Comparison of ENCODE assay signal across 27 cellular contexts in the genomic region with DNA sequence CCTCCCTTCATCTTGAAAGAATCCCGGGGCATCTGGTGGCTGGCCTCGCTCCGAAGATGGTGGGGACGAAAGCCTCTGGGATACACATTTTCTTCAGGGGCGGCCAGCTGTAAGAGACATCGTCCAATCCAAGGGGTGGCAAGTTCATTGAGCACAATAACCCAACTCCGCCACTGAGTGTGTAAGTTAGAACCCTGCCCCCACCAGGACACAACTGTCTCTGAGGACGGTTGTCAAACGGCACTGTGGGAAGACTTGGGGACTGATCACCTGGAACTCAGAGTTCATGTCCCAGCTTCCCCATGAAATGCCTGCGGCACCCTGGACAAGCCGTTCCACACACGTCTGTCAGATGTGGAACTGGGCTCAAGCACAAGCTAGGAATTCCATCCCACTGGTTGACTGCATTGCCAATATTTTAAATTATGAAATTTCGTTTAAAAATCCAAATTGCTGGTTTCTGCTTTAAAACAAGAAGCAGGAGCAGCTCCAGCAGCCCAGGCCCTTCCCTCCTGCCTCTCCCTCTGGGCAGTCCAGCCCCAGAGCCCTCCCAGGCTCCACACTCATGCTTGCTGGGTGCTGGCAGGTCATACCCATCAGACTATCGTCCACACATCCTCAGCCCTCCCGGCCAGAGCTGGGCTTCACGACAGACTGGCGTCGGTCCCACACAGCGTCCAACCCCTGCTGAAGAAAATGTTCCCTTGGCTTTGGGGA.
DNase-seq lines count a peak whose midpoint lies in the region; ATAC-seq and TF ChIP-seq lines count a peak whose summit lies in the region.
"Had no signal": no experiment of that assay in that cellular context is flagged by ENCODE, and none has a peak within 500 bp of the region (broad histone marks: within the 10 kb centered on the region; RNA-seq: fewer than 3 reads in every experiment).

No MANE protein-coding gene starts in this region.

- intact Hi-C loops in heart left ventricle (cut with DNase I), result no loop called here
- intact Hi-C loops in natural killer cell (cut with micrococcal nuclease), result no loop called here

- peak overlapping the region; percentile 69 for H3K4me2 ChIP-seq in BLaER1

- peak in 1 of 5 donors; percentile 58 for DNase-seq in heart left ventricle
- no peak for DNase-seq in EL
- no peak for DNase-seq in natural killer cell
- no peak for DNase-seq in effector CD4-positive, alpha-beta T cell
- DNase-seq: activated CD4-positive, alpha-beta T cell treated with anti-CD3 and anti-CD28 coated beads for 36 hours; activated T-cell treated with anti-CD3 and anti-CD28 coated beads, Interleukin-2, amount 50 U/mL, for 72 hours; AML-193; COR-L47; DND-41; erythroblast; foreskin fibroblast; GM23248; HFFc6; Kasumi-1; naive thymus-derived CD4-positive, alpha-beta T cell; NCI-H1048; NCI-H187; NCI-H774 had no signal

- no peaks in the 10 kb centered on the region for H3K36me3 Mint-ChIP-seq in natural killer cell
- H3K36me3 Mint-ChIP-seq: activated naive CD4-positive, alpha-beta T cell treated with anti-CD3 and anti-CD28 coated beads, Interleukin-2, amount 50 U/mL, for 72 hours; naive thymus-derived CD4-positive, alpha-beta T cell; stimulated activated memory B cell treated with anti-CD40 and anti-IgM and Interleukin-4, amounts not matched to agents 10 μg/mL and 1 μg/mL and 100 μg/mL, for 72 hours had no signal

- TF ChIP-seq CTCF in heart left ventricle (IDR thresholded peaks at IDR 0.05), result no peak
- no peak for TF ChIP-seq CTCF in natural killer cell (IDR thresholded peaks at IDR 0.05)

- H3K9ac ChIP-seq in BLaER1, result no peak overlapping the region
- no peak overlapping the region for H3K9ac ChIP-seq in skeletal muscle tissue (ENCODE audit: low read depth in 1 of 3, low read length in 3 of 3)
- H3K9ac ChIP-seq: GM23248, parathyroid adenoma had no signal

- H3K4me1 Mint-ChIP-seq in natural killer cell, result no peaks in the 10 kb centered on the region
- H3K4me1 Mint-ChIP-seq: activated CD4-positive, alpha-beta T cell treated with anti-CD3 and anti-CD28 coated beads for 36 hours; naive thymus-derived CD4-positive, alpha-beta T cell; stimulated activated memory B cell treated with anti-CD40 and anti-IgM and Interleukin-4, amounts not matched to agents 10 μg/mL and 1 μg/mL and 100 μg/mL, for 72 hours had no signal

- no peaks in the 10 kb centered on the region for H3K27me3 ChIP-seq in BLaER1
- peaks cover 0 to 7% (median 0%) of the 10 kb centered on the region in 9 donors for H3K27me3 ChIP-seq in heart left ventricle
- H3K27me3 ChIP-seq in skeletal muscle tissue (ENCODE audit: control insufficient read depth in 3 of 3, insufficient read depth in 3 of 3, low read length in 3 of 3), result peaks cover 0 to 30% (median 6%) of the 10 kb centered on the region in 3 donors
- H3K27me3 ChIP-seq: ascending aorta had no signal

- no peak overlapping the region for H3K4me3 ChIP-seq in BLaER1
- H3K4me3 ChIP-seq in heart left ventricle, result no peak overlapping the region
- no peak overlapping the region for H3K4me3 ChIP-seq in mesodermal cell (ENCODE audit: extremely low read depth, insufficient read depth, low read length, poor library complexity, severe bottlenecking)
- no peak overlapping the region for H3K4me3 ChIP-seq in skeletal muscle tissue (ENCODE audit: low read length in 3 of 3)
- H3K4me3 ChIP-seq: ascending aorta, GM23248, skin epidermis had no signal

- H3K4me1 ChIP-seq in BLaER1, result peaks cover 37% of the 10 kb centered on the region
- H3K4me1 ChIP-seq in heart left ventricle, result peaks cover 0 to 7% (median 4%) of the 10 kb centered on the region in 12 donors
- H3K4me1 ChIP-seq in mesodermal cell (ENCODE audit: control insufficient read depth, insufficient read depth, low read length, poor library complexity, severe bottlenecking), result peaks cover 52% of the 10 kb centered on the region
- peaks cover 0 to 6% (median 5%) of the 10 kb centered on the region in 3 donors for H3K4me1 ChIP-seq in skeletal muscle tissue (ENCODE audit: control insufficient read depth in 3 of 3, insufficient read depth in 3 of 3, low read length in 3 of 3)
- H3K4me1 ChIP-seq: parathyroid adenoma had no signal

- no peaks in the 10 kb centered on the region for H4K20me1 ChIP-seq in BLaER1

- no peaks in the 10 kb centered on the region for H3K27me3 Mint-ChIP-seq in natural killer cell (ENCODE audit: low read depth in 2 of 2)

- H3K27ac ChIP-seq in BLaER1, result peak overlapping the region; percentile 14; the same call in 1 of the 2 replicates
- H3K27ac ChIP-seq in heart left ventricle, result peak overlapping the region in 3 of 12 donors; percentile 9 to 69 (median 57)
- peak overlapping the region; percentile 89 for H3K27ac ChIP-seq in mesodermal cell (ENCODE audit: low read depth, low read length, severe bottlenecking)
- H3K27ac ChIP-seq in skeletal muscle tissue (ENCODE audit: low read depth, low read length), result peak overlapping the region; percentile 9
- H3K27ac ChIP-seq: ascending aorta, GM23248, parathyroid adenoma had no signal

- no peaks in the 10 kb centered on the region for H3K9me3 Mint-ChIP-seq in natural killer cell
- H3K9me3 Mint-ChIP-seq: activated naive CD4-positive, alpha-beta T cell treated with anti-CD3 and anti-CD28 coated beads, Interleukin-2, amount 50 U/mL, for 72 hours; activated T-cell treated with anti-CD3 and anti-CD28 coated beads, Interleukin-2, amount 50 U/mL, for 72 hours; stimulated activated memory B cell treated with anti-CD40 and anti-IgM and Interleukin-4, amounts not matched to agents 10 μg/mL and 1 μg/mL and 100 μg/mL, for 72 hours had no signal

- ATAC-seq in heart left ventricle, result peak; percentile 31 to 65 (median 38)
- no peak for ATAC-seq in natural killer cell
- no peak for ATAC-seq in GM21619 (IDR thresholded peaks at IDR 0.05; ENCODE audit: unreplicated experiment)
- ATAC-seq: activated CD4-positive, alpha-beta T cell treated with anti-CD3 and anti-CD28 coated beads for 36 hours; activated naive CD4-positive, alpha-beta T cell treated with anti-CD3 and anti-CD28 coated beads, Interleukin-2, amount 50 U/mL, for 72 hours; activated T-cell treated with anti-CD3 and anti-CD28 coated beads, Interleukin-2, amount 50 U/mL, for 72 hours; naive thymus-derived CD4-positive, alpha-beta T cell; stimulated activated memory B cell treated with anti-CD40 and anti-IgM and Interleukin-4, amounts not matched to agents 10 μg/mL and 1 μg/mL and 100 μg/mL, for 72 hours had no signal

- H3K4me3 Mint-ChIP-seq in natural killer cell, result no peak overlapping the region
- H3K4me3 Mint-ChIP-seq: activated CD4-positive, alpha-beta T cell treated with anti-CD3 and anti-CD28 coated beads for 36 hours; activated T-cell treated with anti-CD3 and anti-CD28 coated beads, Interleukin-2, amount 50 U/mL, for 72 hours; HFFc6; naive thymus-derived CD4-positive, alpha-beta T cell; stimulated activated memory B cell treated with anti-CD40 and anti-IgM and Interleukin-4, amounts not matched to agents 10 μg/mL and 1 μg/mL and 100 μg/mL, for 72 hours had no signal

- H3K36me3 ChIP-seq in BLaER1, result no peaks in the 10 kb centered on the region
- no peaks in the 10 kb centered on the region for H3K36me3 ChIP-seq in heart left ventricle
- no peaks in the 10 kb centered on the region for H3K36me3 ChIP-seq in mesodermal cell (ENCODE audit: control insufficient read depth, insufficient read depth, low read length)
- H3K36me3 ChIP-seq in skeletal muscle tissue (ENCODE audit: control insufficient read depth in 3 of 3, insufficient read depth in 3 of 3, low read length in 3 of 3), result no peaks in the 10 kb centered on the region
- H3K36me3 ChIP-seq: ascending aorta had no signal

- H3K27ac Mint-ChIP-seq in natural killer cell, result no peak overlapping the region
- H3K27ac Mint-ChIP-seq: activated CD4-positive, alpha-beta T cell treated with anti-CD3 and anti-CD28 coated beads for 36 hours; activated naive CD4-positive, alpha-beta T cell treated with anti-CD3 and anti-CD28 coated beads, Interleukin-2, amount 50 U/mL, for 72 hours; activated T-cell treated with anti-CD3 and anti-CD28 coated beads, Interleukin-2, amount 50 U/mL, for 72 hours; HFFc6; naive thymus-derived CD4-positive, alpha-beta T cell; stimulated activated memory B cell treated with anti-CD40 and anti-IgM and Interleukin-4, amounts not matched to agents 10 μg/mL and 1 μg/mL and 100 μg/mL, for 72 hours had no signal

- 69 to 80% (median 73%) methylated on average over 15 to 19 of the region's 19 CpGs for WGBS in heart left ventricle, 4 donors
- 90 to 95% methylated on average over 17 to 19 of the region's 19 CpGs for WGBS in mesodermal cell (ENCODE audit: insufficient coverage in 2 of 2), 2 experiments

- TF ChIP-seq POLR2A in heart left ventricle (IDR thresholded peaks at IDR 0.05), result no peak

- peaks cover 16% of the 10 kb centered on the region for H3K9me3 ChIP-seq in BLaER1
- peaks cover 0 to 14% (median 4%) of the 10 kb centered on the region in 12 donors for H3K9me3 ChIP-seq in heart left ventricle
- no peaks in the 10 kb centered on the region for H3K9me3 ChIP-seq in mesodermal cell (ENCODE audit: control insufficient read depth, low read length)
- peaks cover 0 to 4% (median 2%) of the 10 kb centered on the region in 3 donors for H3K9me3 ChIP-seq in skeletal muscle tissue (ENCODE audit: control insufficient read depth in 3 of 3, low read length in 3 of 3)
- H3K9me3 ChIP-seq: ascending aorta had no signal

Comparison
In these comparisons a context has a peak if more than half of its experiments do, and no peak if none do; other contexts are left out.
1. ATAC-seq: peak in heart left ventricle (4 of 4); none in natural killer cell (0 of 3) and GM21619 (single experiment).